In the genomic region with DNA sequence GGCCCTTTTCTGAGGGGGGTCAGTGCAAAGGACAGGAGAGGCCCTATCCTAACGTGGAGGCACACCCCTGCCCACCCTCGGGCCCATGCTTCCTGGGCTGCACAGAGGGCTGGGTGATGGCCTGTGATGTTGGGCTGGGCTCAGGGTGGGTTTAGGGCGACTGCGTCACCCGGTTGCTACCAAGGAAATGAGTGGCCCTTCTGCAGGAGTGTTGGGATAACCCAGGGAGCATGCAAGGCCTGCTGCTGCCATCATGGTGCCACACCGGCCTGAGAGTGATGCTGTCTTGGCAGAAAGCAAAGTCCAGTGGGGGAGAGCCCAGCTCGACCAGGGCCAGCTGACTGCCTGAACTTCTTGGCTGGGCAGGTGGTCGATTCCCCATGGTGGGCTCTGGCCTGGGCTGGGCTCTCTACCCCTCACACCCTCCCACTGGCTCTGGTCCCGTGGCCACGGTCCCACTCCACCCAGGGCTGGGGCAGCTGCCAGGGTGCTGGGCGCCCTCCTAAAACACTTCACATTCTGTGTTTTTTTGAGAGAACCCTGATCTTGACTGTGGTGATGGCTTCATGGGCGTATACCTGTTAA, we compare ENCODE assay signal across 31 cellular contexts.
"Had no signal": no experiment of that assay in that cellular context is flagged by ENCODE, and none has a peak within 500 bp of the region (broad histone marks: within the 10 kb centered on the region; RNA-seq: fewer than 3 reads in every experiment).

No MANE protein-coding gene starts in this region.

- H3K4me3 ChIP-seq: gastroesophageal sphincter, left lung, lung, mucosa of descending colon, sigmoid colon, thoracic aorta, uterus had no signal

- FAIRE-seq: astrocyte, small intestine had no signal

- H3K27me3 ChIP-seq: brain microvascular endothelial cell, gastroesophageal sphincter, left lung, sigmoid colon, uterus had no signal

- DNase-seq: activated B cell treated with CpG ODN at 0.5 μM for 24 hours; activated CD4-positive, alpha-beta T cell treated with anti-CD3 and anti-CD28 coated beads, Interleukin-2, amount 50 U/mL, for 1 hour; activated CD8-positive, alpha-beta T cell treated with anti-CD3 and anti-CD28 coated beads for 36 hours; activated gamma-delta T cell treated with Interleukin-2 at 50 U/mL for 16 hours; activated naive CD4-positive, alpha-beta T cell treated with anti-CD3 and anti-CD28 coated beads, Interleukin-2, amount 50 U/mL, for 16 hours; activated T-cell treated with anti-CD3 and anti-CD28 coated beads, Interleukin-2, amount 50 U/mL, for 4 hours; amniotic stem cell; brain microvascular endothelial cell; cortex of kidney; effector memory CD8-positive, alpha-beta T cell; erythroblast; hippocampal formation; immature natural killer cell; mucosa of descending colon; sigmoid colon; small intestine; stimulated activated CD4-positive, alpha-beta T cell treated with anti-CD3 and anti-CD28 coated beads, Interleukin-1b, Interleukin-23, amount 100 ng/mL, for 48 hours; stimulated activated CD4-positive, alpha-beta T cell treated with anti-CD3 and anti-CD28 coated beads, Interleukin-4, amount 100 ng/mL, for 4 hours; stimulated activated CD8-positive, alpha-beta memory T cell treated with anti-CD3 and anti-CD28 coated beads, Interleukin-4, amount 100 ng/mL, for 48 hours; stimulated activated naive CD4-positive, alpha-beta T cell treated with Interleukin-2 at 50 U/mL for 16 hours; T-helper 2 cell; trophoblast cell; uterus had no signal

- H3K4me1 Mint-ChIP-seq: activated B cell treated with CpG ODN at 0.5 μM for 24 hours, immature natural killer cell had no signal

- ATAC-seq: activated CD8-positive, alpha-beta T cell treated with anti-CD3 and anti-CD28 coated beads for 36 hours; activated T-cell treated with anti-CD3 and anti-CD28 coated beads, Interleukin-2, amount 50 U/mL, for 4 hours; activated T-helper 17 cell treated with anti-CD3 and anti-CD28 coated beads, Interleukin-2, amount 50 U/mL, for 72 hours; effector memory CD8-positive, alpha-beta T cell; gastroesophageal sphincter; left lung had no signal

- H3K36me3 ChIP-seq: uterus had no signal

- H3K27ac ChIP-seq: brain microvascular endothelial cell, gastroesophageal sphincter, left lung, sigmoid colon, thoracic aorta, uterus had no signal

- H3K4me3 Mint-ChIP-seq: activated B cell treated with CpG ODN at 0.5 μM for 24 hours; activated CD8-positive, alpha-beta T cell treated with anti-CD3 and anti-CD28 coated beads for 36 hours; activated T-cell treated with anti-CD3 and anti-CD28 coated beads, Interleukin-2, amount 50 U/mL, for 4 hours; activated T-helper 17 cell treated with anti-CD3 and anti-CD28 coated beads, Interleukin-2, amount 50 U/mL, for 72 hours; effector memory CD8-positive, alpha-beta T cell; immature natural killer cell; natural killer cell treated with Interleukin-12 subunit alpha and Interleukin-12 subunit beta and Interleukin-15 and Interleukin-18, amount 100 ng/mL, for 72 hours had no signal

- H3K27ac Mint-ChIP-seq: activated B cell treated with CpG ODN at 0.5 μM for 24 hours; activated CD8-positive, alpha-beta T cell treated with anti-CD3 and anti-CD28 coated beads for 36 hours; activated T-helper 17 cell treated with anti-CD3 and anti-CD28 coated beads, Interleukin-2, amount 50 U/mL, for 72 hours; effector memory CD8-positive, alpha-beta T cell; immature natural killer cell; natural killer cell treated with Interleukin-12 subunit alpha and Interleukin-12 subunit beta and Interleukin-15 and Interleukin-18, amount 100 ng/mL, for 72 hours; progenitor cell of endocrine pancreas had no signal

- H3K27me3 Mint-ChIP-seq: activated B cell treated with CpG ODN at 0.5 μM for 24 hours; activated CD8-positive, alpha-beta T cell treated with anti-CD3 and anti-CD28 coated beads for 36 hours; activated T-helper 17 cell treated with anti-CD3 and anti-CD28 coated beads, Interleukin-2, amount 50 U/mL, for 72 hours; effector memory CD8-positive, alpha-beta T cell; natural killer cell treated with Interleukin-12 subunit alpha and Interleukin-12 subunit beta and Interleukin-15 and Interleukin-18, amount 100 ng/mL, for 72 hours; progenitor cell of endocrine pancreas had no signal

- H3K4me1 ChIP-seq: gastroesophageal sphincter, sigmoid colon had no signal
